Comparison of ENCODE assay signal across 8 cellular contexts in the genomic region with DNA sequence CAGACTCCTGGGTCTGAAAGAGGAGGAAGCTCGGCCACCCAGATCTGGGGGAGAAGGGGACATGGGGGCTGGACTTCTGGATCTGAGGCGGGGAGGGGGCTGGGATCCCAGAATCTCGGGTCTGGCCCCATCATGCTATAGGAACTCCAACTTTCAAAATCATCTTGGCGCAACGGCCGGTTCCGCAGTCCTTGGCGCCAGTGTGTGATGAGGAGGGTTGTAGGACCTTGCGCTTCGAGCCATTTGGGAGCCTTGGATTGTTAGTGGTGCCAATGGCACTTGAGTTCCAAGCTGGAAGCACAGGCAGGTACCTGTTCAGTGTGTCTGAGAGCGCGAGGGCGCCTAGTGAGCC. TPM values are rescaled to one million over a fixed set of nuclear protein-coding genes. Genes with fewer than 3 reads are reported as not detected.
DNase-seq lines count a peak whose midpoint lies in the region; ATAC-seq and TF ChIP-seq lines count a peak whose summit lies in the region.

No MANE protein-coding gene starts in this region.

- under 1% methylated on average over 12 of the region's 13 CpGs for WGBS in SK-N-SH (ENCODE audit: low lambda C conversion rate)

- no peak overlapping the region for H2AFZ ChIP-seq in SK-N-SH (ENCODE audit: low read depth)

- peak overlapping the region; percentile 92 for H3K4me2 ChIP-seq in SK-N-SH

- peaks cover 20 to 27% of the 10 kb centered on the region in 2 donors for H3K36me3 Mint-ChIP-seq in activated naive CD4-positive, alpha-beta T cell treated with anti-CD3 and anti-CD28 coated beads, Interleukin-2, amount 50 U/mL, for 72 hours

- no peak for TF ChIP-seq EP300 in SK-N-SH (IDR thresholded peaks at IDR 0.05; ENCODE audit: borderline replicate concordance in 1 of 2, low read depth in 1 of 2, low read length in 1 of 2)

- CTCF ChIA-PET in SK-N-SH (lab: Yijun Ruan, JAX), result interaction anchor here (0.6 to 6.2 kb wide), 16 partner anchors 10 to 206 kb away, joined by 3 to 54 read pairs (median 11); a partner anchor contains a TSS

- no peaks in the 10 kb centered on the region for H3K9me3 ChIP-seq in SK-N-SH

- peak overlapping the region; percentile 88 for H3K9ac ChIP-seq in SK-N-SH

- ATAC-seq in SK-N-SH treated with all-trans-retinoic acid at 6 μM for 48 hours (no peak), HG03439 (IDR thresholded peaks at IDR 0.05; ENCODE audit: unreplicated experiment) (no peak)
- no peak for ATAC-seq in activated naive CD4-positive, alpha-beta T cell treated with anti-CD3 and anti-CD28 coated beads, Interleukin-2, amount 50 U/mL, for 72 hours

- H3K27ac ChIP-seq in SK-N-SH (ENCODE audit: low read depth in 2 of 2, low read length in 1 of 2) (peak overlapping the region; percentile 80 to 86; a peak in 3 of 4 replicates), substantia nigra (ENCODE audit: low read depth, low read length, poor library complexity, severe bottlenecking) (peak overlapping the region; percentile 94)

- H3K9me2 ChIP-seq in SK-N-SH, result no peaks in the 10 kb centered on the region

- peak overlapping the region; percentile 96 to 97 for H3K27ac Mint-ChIP-seq in activated naive CD4-positive, alpha-beta T cell treated with anti-CD3 and anti-CD28 coated beads, Interleukin-2, amount 50 U/mL, for 72 hours

- peaks cover 0 to 17% of the 10 kb centered on the region in 2 experiments; a peak in 1 of 4 replicates for H3K4me1 ChIP-seq in SK-N-SH (ENCODE audit: control insufficient read depth in 1 of 2, insufficient read depth in 2 of 2, low read depth in 1 of 2, low read length in 1 of 2)

- H3K4me3 ChIP-seq in SK-N-SH (ENCODE audit: low read depth in 2 of 2, low read length in 1 of 2), result peak overlapping the region; percentile 74 to 99

- TF ChIP-seq RAD21 in SK-N-SH (IDR thresholded peaks at IDR 0.05; ENCODE audit: low read length), result no peak

- peaks cover 8% of the 10 kb centered on the region for H3F3A ChIP-seq in SK-N-SH (replicated peaks; ENCODE audit: insufficient read depth)

- H3K27me3 ChIP-seq in SK-N-SH (ENCODE audit: insufficient read depth), result no peaks in the 10 kb centered on the region

- DNase-seq in SK-N-SH, result no peak
- no peak for DNase-seq in activated naive CD4-positive, alpha-beta T cell treated with anti-CD3 and anti-CD28 coated beads, Interleukin-2, amount 50 U/mL, for 72 hours (ENCODE audit: low spot score in 2 of 2)
- DNase-seq in iris pigment epithelial cell (ENCODE audit: low read depth), result peak; percentile 12
- peak in 2 of 49 donors; percentile 52 to 57 for DNase-seq in substantia nigra (lab: John Stamatoyannopoulos, UW)
- no peak for DNase-seq in T-helper 9 cell
- no peak for DNase-seq in NCI-H774 (lab: John Stamatoyannopoulos, UW)

- H3K36me3 ChIP-seq in SK-N-SH (replicated peaks in 1 of 2; ENCODE audit: control insufficient read depth in 1 of 2, insufficient read depth in 2 of 2, low read length in 1 of 2), result peaks cover 0 to 4% of the 10 kb centered on the region in 2 experiments

- POLR2A ChIA-PET in SK-N-SH (lab: Yijun Ruan, JAX), result interaction anchor here (1.1 kb wide), 1 partner anchor 11 kb away, joined by 5 read pairs; no protein-coding TSS in a partner anchor

- H3K79me2 ChIP-seq in SK-N-SH (ENCODE audit: insufficient read depth), result peaks cover 89% of the 10 kb centered on the region

- H4K20me1 ChIP-seq in SK-N-SH (ENCODE audit: insufficient read depth), result no peaks in the 10 kb centered on the region

- no peaks in the 10 kb centered on the region for H3K9me3 Mint-ChIP-seq in activated naive CD4-positive, alpha-beta T cell treated with anti-CD3 and anti-CD28 coated beads, Interleukin-2, amount 50 U/mL, for 72 hours

- no peak for TF ChIP-seq CTCF in SK-N-SH (IDR thresholded peaks at IDR 0.05)

TF ChIP-seq in SK-N-SH, 30 proteins besides CTCF, POLR2A, EP300 and RAD21 (continues in another document):
- no peak for TF ChIP-seq NFIC (IDR thresholded peaks at IDR 0.05; ENCODE audit: borderline replicate concordance)
- no peak for TF ChIP-seq RXRA (IDR thresholded peaks at IDR 0.05; ENCODE audit: borderline replicate concordance, low read depth)
- TF ChIP-seq NRF1 (IDR thresholded peaks at IDR 0.05; ENCODE audit: low read depth, low read length), result no peak
- TF ChIP-seq ELF1 (IDR thresholded peaks at IDR 0.05), result no peak

TF ChIP-seq in SK-N-SH treated with all-trans-retinoic acid at 6 μM for 48 hours, 23 proteins besides CTCF, POLR2A, EP300 and RAD21:
- TF ChIP-seq ZNF565 (CRISPR knock-in tag; conservative IDR thresholded peaks at IDR 0.05; ENCODE audit: low read depth), result no peak
- no peak for TF ChIP-seq ZFP30 (CRISPR knock-in tag; IDR thresholded peaks at IDR 0.05)
- no peak for TF ChIP-seq BACH2 (CRISPR knock-in tag; IDR thresholded peaks at IDR 0.05; ENCODE audit: borderline replicate concordance)

RNA-seq across cellular contexts. Expression of a gene that starts 0.3 kb away (rescaled TPM):
- 411 and 459 TPM in 2 replicates for polyA plus RNA-seq in SK-N-SH (2012; rRNA removed)
- polyA plus RNA-seq in SK-N-SH (2012; cell fraction: cytosol; rRNA removed), result 196 and 298 TPM in 2 replicates
- polyA plus RNA-seq in SK-N-SH (2012; cell fraction: nucleus; rRNA removed), result 340 and 467 TPM in 2 replicates
- total RNA-seq in activated naive CD4-positive, alpha-beta T cell treated with anti-CD3 and anti-CD28 coated beads, Interleukin-2, amount 50 U/mL, for 72 hours, result 100 to 1,000 TPM; 135 to 160 TPM

RNA-seq across cellular contexts. Expression of a gene that starts 0.9 kb away (rescaled TPM):
- 24.1 and 25.3 TPM in 2 replicates for polyA plus RNA-seq in SK-N-SH (2012; rRNA removed)
- 12.9 and 18.2 TPM in 2 replicates for polyA plus RNA-seq in SK-N-SH (2012; cell fraction: cytosol; rRNA removed)
- 69.6 and 71.7 TPM in 2 replicates for polyA plus RNA-seq in SK-N-SH (2012; cell fraction: nucleus; rRNA removed)
- total RNA-seq in activated naive CD4-positive, alpha-beta T cell treated with anti-CD3 and anti-CD28 coated beads, Interleukin-2, amount 50 U/mL, for 72 hours, result 100 to 1,000 TPM in 1 of 2 donors, 10 to 100 TPM in 1; 44.8 to 104 TPM

RNA-seq across cellular contexts. Expression of a gene that starts 22.9 kb away (rescaled TPM):
- 0.13 and 0.23 TPM in 2 replicates for polyA plus RNA-seq in SK-N-SH (2012; rRNA removed)
- 0.13 TPM in 1 of 2 replicates, not detected in the other for polyA plus RNA-seq in SK-N-SH (2012; cell fraction: cytosol; rRNA removed)
- polyA plus RNA-seq in SK-N-SH (2012; cell fraction: nucleus; rRNA removed), result 3.1 and 5.2 TPM in 2 replicates
- not detected for total RNA-seq in activated naive CD4-positive, alpha-beta T cell treated with anti-CD3 and anti-CD28 coated beads, Interleukin-2, amount 50 U/mL, for 72 hours

RNA-seq across cellular contexts. Expression of a gene that starts 28.9 kb away (rescaled TPM):
- polyA plus RNA-seq in SK-N-SH (2012; rRNA removed), result 587 and 875 TPM in 2 replicates
- 532 and 592 TPM in 2 replicates for polyA plus RNA-seq in SK-N-SH (2012; cell fraction: cytosol; rRNA removed)
- 164 and 250 TPM in 2 replicates for polyA plus RNA-seq in SK-N-SH (2012; cell fraction: nucleus; rRNA removed)
- 1,000 to 10,000 TPM; 1,148 to 2,898 TPM for total RNA-seq in activated naive CD4-positive, alpha-beta T cell treated with anti-CD3 and anti-CD28 coated beads, Interleukin-2, amount 50 U/mL, for 72 hours

RNA-seq across cellular contexts. Expression of a gene that starts 30.1 kb away (rescaled TPM):
- polyA plus RNA-seq in SK-N-SH (2012; rRNA removed), result 0.10 TPM in 1 of 2 replicates, not detected in the other
- not detected in 2 replicates for polyA plus RNA-seq in SK-N-SH (2012; cell fraction: cytosol; rRNA removed)
- not detected in 2 replicates for polyA plus RNA-seq in SK-N-SH (2012; cell fraction: nucleus; rRNA removed)
- total RNA-seq in activated naive CD4-positive, alpha-beta T cell treated with anti-CD3 and anti-CD28 coated beads, Interleukin-2, amount 50 U/mL, for 72 hours, result not detected
